In genomic region chr5:177022386-177023246, GRCh38 we compare ENCODE assay signal across 8 cellular contexts.
DNase-seq lines count a peak whose midpoint lies in the region; ATAC-seq and TF ChIP-seq lines count a peak whose summit lies in the region.

A gene with protein sequence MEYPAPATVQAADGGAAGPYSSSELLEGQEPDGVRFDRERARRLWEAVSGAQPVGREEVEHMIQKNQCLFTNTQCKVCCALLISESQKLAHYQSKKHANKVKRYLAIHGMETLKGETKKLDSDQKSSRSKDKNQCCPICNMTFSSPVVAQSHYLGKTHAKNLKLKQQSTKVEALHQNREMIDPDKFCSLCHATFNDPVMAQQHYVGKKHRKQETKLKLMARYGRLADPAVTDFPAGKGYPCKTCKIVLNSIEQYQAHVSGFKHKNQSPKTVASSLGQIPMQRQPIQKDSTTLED (plus strand): TSS chr5:177022696. CDS start chr5:177022739, 43 bp downstream.

- DNase-seq in AG09309 (ENCODE audit: low read depth) = peak; percentile 61
- DNase-seq in NCI-H345 treated with DMSO at 0.1 percent for 48 hours (lab: John Stamatoyannopoulos, UW; ENCODE audit: unreplicated experiment) = peak; percentile 92
- DNase-seq in activated CD4-positive, CD25-positive, alpha-beta regulatory T cell (lab: John Stamatoyannopoulos, UW) = peak; percentile 77 to 86 (median 80)
- DNase-seq in central memory CD4-positive, alpha-beta T cell = peak; percentile 89
- DNase-seq in iris pigment epithelial cell (ENCODE audit: low read depth) = peak; percentile 89
- peak; percentile 79 to 91 for DNase-seq in stimulated activated CD4-positive, alpha-beta T cell treated with anti-CD3 and anti-CD28 coated beads, Interleukin-12 subunit alpha, Interleukin-12 subunit beta, amount 100 ng/mL, for 24 hours (ENCODE audit: low read depth in 2 of 2)

- ATAC-seq in GM19023 (IDR thresholded peaks at IDR 0.05; ENCODE audit: unreplicated experiment) (peak; percentile 81), HG03280 (IDR thresholded peaks at IDR 0.05; ENCODE audit: unreplicated experiment) (peak; percentile 91)

- TF ChIP-seq CTCF in AG09309 (IDR thresholded peaks at IDR 0.05; ENCODE audit: control insufficient read depth, insufficient read depth, low read depth, low read length, missing control alignments) = peak; percentile 41

- H3K4me3 ChIP-seq in AG09309 (ENCODE audit: control insufficient read depth, low read depth, low read length) = peak within 1 kb of the TSS; percentile 61

Comparison
In these comparisons a context has a peak if more than half of its experiments do, and no peak if none do; other contexts are left out.
1. Peak in every context shown above with its lines: DNase-seq, ATAC-seq and H3K4me3 ChIP-seq.